In the genomic region with DNA sequence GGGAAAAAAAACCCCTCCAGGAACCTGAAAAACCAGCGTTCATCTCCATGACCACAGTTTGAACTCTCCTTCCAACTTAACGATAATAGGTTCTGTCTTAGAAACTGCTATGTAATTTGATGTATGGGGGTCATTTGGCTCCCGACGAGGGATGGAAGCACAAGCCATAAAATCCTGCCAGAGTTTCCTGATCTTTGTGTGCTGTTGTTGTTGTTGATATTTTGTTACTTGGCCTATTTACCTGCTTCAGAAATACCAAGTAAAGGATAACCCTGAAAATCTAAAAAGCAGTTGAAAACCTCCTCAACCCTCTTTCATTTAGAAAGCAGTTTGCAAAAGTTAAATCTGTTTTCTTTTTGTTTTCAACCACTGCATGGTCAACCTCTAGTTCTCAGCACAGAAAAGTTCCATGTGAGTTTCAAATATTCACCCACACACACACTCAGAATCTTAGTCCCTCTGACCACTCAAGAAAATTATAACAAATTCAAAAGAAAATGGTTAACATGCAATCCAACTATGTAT, we compare ENCODE assay signal across 1 cellular context.
TF ChIP-seq lines count a peak whose summit lies in the region.

No MANE protein-coding gene starts in this region.

TF ChIP-seq in HEK293T, 16 proteins besides CTCF, POLR2A, EP300 and RAD21 (continued from another document):
- TF ChIP-seq, protein P1, sequence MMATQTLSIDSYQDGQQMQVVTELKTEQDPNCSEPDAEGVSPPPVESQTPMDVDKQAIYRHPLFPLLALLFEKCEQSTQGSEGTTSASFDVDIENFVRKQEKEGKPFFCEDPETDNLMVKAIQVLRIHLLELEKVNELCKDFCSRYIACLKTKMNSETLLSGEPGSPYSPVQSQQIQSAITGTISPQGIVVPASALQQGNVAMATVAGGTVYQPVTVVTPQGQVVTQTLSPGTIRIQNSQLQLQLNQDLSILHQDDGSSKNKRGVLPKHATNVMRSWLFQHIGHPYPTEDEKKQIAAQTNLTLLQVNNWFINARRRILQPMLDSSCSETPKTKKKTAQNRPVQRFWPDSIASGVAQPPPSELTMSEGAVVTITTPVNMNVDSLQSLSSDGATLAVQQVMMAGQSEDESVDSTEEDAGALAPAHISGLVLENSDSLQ (IDR thresholded peaks at IDR 0.05), result peak; percentile 87
